24 cellular contexts compared by ENCODE assay signal in the genomic region with DNA sequence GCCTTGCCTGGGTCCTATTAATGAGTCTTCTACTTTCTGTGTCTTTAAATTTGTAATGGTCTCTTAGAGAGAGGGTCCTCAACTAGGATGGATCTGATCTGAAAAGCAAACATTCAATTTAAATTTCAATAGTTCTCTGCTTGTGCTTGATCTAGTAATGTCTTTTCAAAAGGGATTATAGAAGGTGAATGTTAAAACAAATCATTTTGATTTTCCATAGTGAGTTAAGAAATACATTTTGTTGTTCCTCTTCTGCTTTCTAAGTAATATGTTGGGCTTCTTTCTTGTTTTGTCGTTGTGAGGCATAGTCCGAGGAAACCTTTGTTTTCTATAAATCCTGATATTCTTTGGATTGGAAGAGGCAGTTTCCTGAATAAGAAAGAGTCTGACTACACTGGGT.
"Had no signal": no experiment of that assay in that cellular context is flagged by ENCODE, and none has a peak within 500 bp of the region (broad histone marks: within the 10 kb centered on the region; RNA-seq: fewer than 3 reads in every experiment).

No MANE protein-coding gene starts in this region.

- H3K27ac ChIP-seq: adrenal gland, ascending aorta, brain microvascular endothelial cell, foreskin keratinocyte, hepatocyte, lower lobe of right lung, pancreas, psoas muscle, right atrium auricular region, upper lobe of left lung had no signal

- H3K4me1 ChIP-seq: adrenal gland, ascending aorta, foreskin keratinocyte had no signal

- DNase-seq: activated B cell treated with CpG ODN at 0.5 μM for 24 hours; activated CD4-positive, alpha-beta memory T cell treated with anti-CD3 and anti-CD28 coated beads for 36 hours; activated CD4-positive, alpha-beta T cell treated with anti-CD3 and anti-CD28 coated beads for 48 hours; activated effector memory CD4-positive, alpha-beta T cell treated with anti-CD3 and anti-CD28 coated beads, Interleukin-2, amount 50 U/mL, for 16 hours; activated naive CD4-positive, alpha-beta T cell treated with anti-CD3 and anti-CD28 coated beads, Interleukin-2, amount 50 U/mL, for 16 hours; adrenal gland; brain microvascular endothelial cell; caudate nucleus; dermis blood vessel endothelial cell; effector CD8-positive, alpha-beta T cell; foreskin keratinocyte; immature natural killer cell; lower lobe of right lung; naive thymus-derived CD8-positive, alpha-beta T cell; pancreas; psoas muscle; stimulated activated CD4-positive, alpha-beta T cell treated with anti-CD3 and anti-CD28 coated beads, Interleukin-4, amount 100 ng/mL, for 24 hours; stimulated activated naive CD8-positive, alpha-beta T cell treated with anti-CD3 and anti-CD28 coated beads, Interleukin-15, Interleukin-2, amounts not matched to agents 100 U/mL and 50 U/mL, for 24 hours; upper lobe of left lung had no signal

- H3K4me3 ChIP-seq: adrenal gland, ascending aorta, hepatocyte, lower lobe of right lung, pancreas, psoas muscle, right atrium auricular region, upper lobe of left lung had no signal

- FAIRE-seq: pancreas had no signal

- H3K27me3 ChIP-seq: adrenal gland, ascending aorta, brain microvascular endothelial cell, foreskin keratinocyte, hepatocyte, pancreas, right atrium auricular region, upper lobe of left lung had no signal

- H3K36me3 Mint-ChIP-seq: activated CD4-positive, alpha-beta memory T cell treated with anti-CD3 and anti-CD28 coated beads for 36 hours; immature natural killer cell had no signal

- H3K9me3 ChIP-seq: adrenal gland, ascending aorta, lower lobe of right lung, pancreas, psoas muscle, right atrium auricular region, upper lobe of left lung had no signal

- H3K4me2 ChIP-seq: hepatocyte had no signal

- ATAC-seq: foreskin keratinocyte; left lobe of liver; lower lobe of right lung; naive thymus-derived CD8-positive, alpha-beta T cell; pancreas; psoas muscle; stimulated activated naive CD8-positive, alpha-beta T cell treated with anti-CD3 and anti-CD28 coated beads, Interleukin-15, Interleukin-2, amounts not matched to agents 100 U/mL and 50 U/mL, for 24 hours had no signal

- H2AFZ ChIP-seq: hepatocyte had no signal

- H3K36me3 ChIP-seq: adrenal gland, ascending aorta, brain microvascular endothelial cell, lower lobe of right lung, pancreas, right atrium auricular region, upper lobe of left lung had no signal

- H3K27ac Mint-ChIP-seq: activated B cell treated with CpG ODN at 0.5 μM for 24 hours; activated CD4-positive, alpha-beta memory T cell treated with anti-CD3 and anti-CD28 coated beads for 36 hours; immature natural killer cell; T-helper 1 cell treated with Interleukin-12 subunit alpha and Interleukin-12 subunit beta and Interleukin-4 antibody, amounts not matched to agents 30 μg/mL and 1 μg/mL, for 36 hours had no signal

- H3K27me3 Mint-ChIP-seq: activated B cell treated with CpG ODN at 0.5 μM for 24 hours; activated CD4-positive, alpha-beta memory T cell treated with anti-CD3 and anti-CD28 coated beads for 36 hours; naive thymus-derived CD8-positive, alpha-beta T cell had no signal

- H3K9me3 Mint-ChIP-seq: activated B cell treated with CpG ODN at 0.5 μM for 24 hours; activated CD4-positive, alpha-beta memory T cell treated with anti-CD3 and anti-CD28 coated beads for 36 hours; immature natural killer cell; naive thymus-derived CD8-positive, alpha-beta T cell; T-helper 1 cell treated with Interleukin-12 subunit alpha and Interleukin-12 subunit beta and Interleukin-4 antibody, amounts not matched to agents 30 μg/mL and 1 μg/mL, for 36 hours had no signal

- H3K4me3 Mint-ChIP-seq: activated B cell treated with CpG ODN at 0.5 μM for 24 hours; activated CD4-positive, alpha-beta memory T cell treated with anti-CD3 and anti-CD28 coated beads for 36 hours; immature natural killer cell; naive thymus-derived CD8-positive, alpha-beta T cell; T-helper 1 cell treated with Interleukin-12 subunit alpha and Interleukin-12 subunit beta and Interleukin-4 antibody, amounts not matched to agents 30 μg/mL and 1 μg/mL, for 36 hours had no signal
